16 cellular contexts compared by ENCODE assay signal in the genomic region with DNA sequence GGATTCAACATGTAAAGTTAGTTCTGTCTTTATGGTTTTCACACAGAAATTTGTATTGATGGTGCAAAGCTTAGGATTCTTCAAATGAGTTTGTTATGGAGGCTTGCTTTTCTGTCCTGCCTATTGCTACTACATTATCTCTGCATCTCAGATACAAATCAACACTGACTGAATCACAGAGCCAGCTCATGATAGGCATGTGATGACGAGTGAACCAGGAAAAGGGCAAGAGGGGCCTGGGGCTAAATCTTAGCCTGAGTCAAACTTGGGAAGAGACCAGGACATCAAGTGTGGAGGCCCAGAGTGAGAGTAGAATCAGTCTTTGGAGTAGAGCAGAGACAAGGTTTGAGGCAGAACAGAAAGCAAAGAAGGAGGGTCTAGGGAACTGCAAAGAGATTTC.
A peak's percentile ranks its signal among the peaks of the same experiment; 100 is the strongest.
DNase-seq lines count a peak whose midpoint lies in the region; ATAC-seq lines count a peak whose summit lies in the region.
"Had no signal": no experiment of that assay in that cellular context is flagged by ENCODE, and none has a peak within 500 bp of the region (broad histone marks: within the 10 kb centered on the region; RNA-seq: fewer than 3 reads in every experiment).

No MANE protein-coding gene starts in this region.

- DNase-seq in CD4-positive, alpha-beta memory T cell: no peak
- peak; percentile 60 for DNase-seq in HS-5 (ENCODE audit: low read depth)
- no peak for DNase-seq in activated T-helper 1 cell treated with anti-CD3 and anti-CD28 coated beads, Interleukin-12 subunit alpha, Interleukin-12 subunit beta, Interleukin-2, Interleukin-4 antibody, amounts not matched to agents 30 ng/mL and 10 ng/mL and 1 ng/mL, durations not matched to agents 14 hours and 24 hours and 36 hours (ENCODE audit: low spot score)
- peak; percentile 97 for DNase-seq in foreskin melanocyte
- DNase-seq in NCI-H1092 treated with DMSO at 0.1 percent for 48 hours (lab: John Stamatoyannopoulos, UW): no peak
- no peak for DNase-seq in hepatic stellate cell (ENCODE audit: low spot score)
- DNase-seq: activated CD4-positive, alpha-beta T cell treated with anti-CD3 and anti-CD28 coated beads for 48 hours; activated naive CD4-positive, alpha-beta T cell; NCI-H1930; NCI-H82; stimulated activated CD4-positive, alpha-beta T cell treated with anti-CD3 and anti-CD28 coated beads, Interleukin-4, amount 100 ng/mL, for 4 hours; stimulated activated naive CD4-positive, alpha-beta T cell had no signal

- H3K4me1 ChIP-seq in CD4-positive, alpha-beta memory T cell (ENCODE audit: insufficient read depth, low read length): peaks cover 49% of the 10 kb centered on the region

- H3K4me3 Mint-ChIP-seq in CD4-positive, alpha-beta memory T cell: peak overlapping the region in 2 of 8 donors; percentile 1 to 6
- no peak overlapping the region for H3K4me3 Mint-ChIP-seq in activated T-helper 1 cell treated with anti-CD3 and anti-CD28 coated beads, Interleukin-12 subunit alpha, Interleukin-12 subunit beta, Interleukin-2, Interleukin-4 antibody, amounts not matched to agents 30 ng/mL and 10 ng/mL and 1 ng/mL, durations not matched to agents 14 hours and 24 hours and 36 hours

- POLR2A ChIA-PET in CD4-positive, alpha-beta memory T cell (lab: Charles Lee; ENCODE audit: partially characterized antibody): interaction anchor here (1.1 to 6.0 kb wide), 7 partner anchors 11 to 134 kb away, joined by 3 to 68 read pairs (median 9); partner anchors contain the start of gene CD44

- H3K27me3 Mint-ChIP-seq in CD4-positive, alpha-beta memory T cell: no peaks in the 10 kb centered on the region
- peaks cover 7% of the 10 kb centered on the region for H3K27me3 Mint-ChIP-seq in activated T-helper 1 cell treated with anti-CD3 and anti-CD28 coated beads, Interleukin-12 subunit alpha, Interleukin-12 subunit beta, Interleukin-2, Interleukin-4 antibody, amounts not matched to agents 30 ng/mL and 10 ng/mL and 1 ng/mL, durations not matched to agents 14 hours and 24 hours and 36 hours (ENCODE audit: insufficient read depth)
- H3K27me3 Mint-ChIP-seq: IgD-negative memory B cell had no signal

- H3K9me3 Mint-ChIP-seq in CD4-positive, alpha-beta memory T cell: peaks cover 0 to 5% (median under 1%) of the 10 kb centered on the region in 8 donors
- peaks cover 15% of the 10 kb centered on the region for H3K9me3 Mint-ChIP-seq in activated T-helper 1 cell treated with anti-CD3 and anti-CD28 coated beads, Interleukin-12 subunit alpha, Interleukin-12 subunit beta, Interleukin-2, Interleukin-4 antibody, amounts not matched to agents 30 ng/mL and 10 ng/mL and 1 ng/mL, durations not matched to agents 14 hours and 24 hours and 36 hours

- CTCF ChIA-PET in CD4-positive, alpha-beta memory T cell (lab: Charles Lee; ENCODE audit: partially characterized antibody): interaction anchor here (0.8 to 3.5 kb wide), 9 partner anchors 10 to 274 kb away, joined by 3 to 12 read pairs (median 3); no protein-coding TSS in a partner anchor

- intact Hi-C loops in CD4-positive, alpha-beta memory T cell (cut with micrococcal nuclease): loop anchor here (2.0 kb wide), 1 partner anchor 19 kb away; no protein-coding TSS in a partner anchor
- intact Hi-C loops in activated T-helper 1 cell treated with anti-CD3 and anti-CD28 coated beads, Interleukin-12 subunit alpha, Interleukin-12 subunit beta, Interleukin-2, Interleukin-4 antibody, amounts not matched to agents 30 ng/mL and 10 ng/mL and 1 ng/mL, durations not matched to agents 14 hours and 24 hours and 36 hours (cut with micrococcal nuclease): loop anchor here (1.0 to 2.0 kb wide), 2 partner anchors 25 to 45 kb away; no protein-coding TSS in a partner anchor

- no peaks in the 10 kb centered on the region for H3K27me3 ChIP-seq in CD4-positive, alpha-beta memory T cell (ENCODE audit: insufficient read depth, low read length)

- H3K9me3 ChIP-seq in CD4-positive, alpha-beta memory T cell (ENCODE audit: control insufficient read depth in 1 of 2, low read length in 2 of 2): no peaks in the 10 kb centered on the region

- H3K27ac Mint-ChIP-seq in CD4-positive, alpha-beta memory T cell: peak overlapping the region in 5 of 7 donors; percentile 10 to 79 (median 32)
- H3K27ac Mint-ChIP-seq in activated T-helper 1 cell treated with anti-CD3 and anti-CD28 coated beads, Interleukin-12 subunit alpha, Interleukin-12 subunit beta, Interleukin-2, Interleukin-4 antibody, amounts not matched to agents 30 ng/mL and 10 ng/mL and 1 ng/mL, durations not matched to agents 14 hours and 24 hours and 36 hours: peak overlapping the region; percentile 13
- H3K27ac Mint-ChIP-seq: IgD-negative memory B cell had no signal

- peaks cover 36 to 56% (median 47%) of the 10 kb centered on the region in 4 donors for H3K4me1 Mint-ChIP-seq in CD4-positive, alpha-beta memory T cell
- peaks cover 58% of the 10 kb centered on the region for H3K4me1 Mint-ChIP-seq in activated T-helper 1 cell treated with anti-CD3 and anti-CD28 coated beads, Interleukin-12 subunit alpha, Interleukin-12 subunit beta, Interleukin-2, Interleukin-4 antibody, amounts not matched to agents 30 ng/mL and 10 ng/mL and 1 ng/mL, durations not matched to agents 14 hours and 24 hours and 36 hours (ENCODE audit: low read depth)

- H3K36me3 ChIP-seq in CD4-positive, alpha-beta memory T cell (ENCODE audit: insufficient read depth, low read length): no peaks in the 10 kb centered on the region

- H3K36me3 Mint-ChIP-seq in CD4-positive, alpha-beta memory T cell: no peaks in the 10 kb centered on the region
- H3K36me3 Mint-ChIP-seq in activated T-helper 1 cell treated with anti-CD3 and anti-CD28 coated beads, Interleukin-12 subunit alpha, Interleukin-12 subunit beta, Interleukin-2, Interleukin-4 antibody, amounts not matched to agents 30 ng/mL and 10 ng/mL and 1 ng/mL, durations not matched to agents 14 hours and 24 hours and 36 hours (ENCODE audit: low read depth): peaks cover 13% of the 10 kb centered on the region
- H3K36me3 Mint-ChIP-seq: IgD-negative memory B cell had no signal

- ATAC-seq in GM18907 (IDR thresholded peaks at IDR 0.05; ENCODE audit: unreplicated experiment): no peak
- no peak for ATAC-seq in HG02678 (IDR thresholded peaks at IDR 0.05; ENCODE audit: unreplicated experiment)

- H3K4me3 ChIP-seq in CD4-positive, alpha-beta memory T cell (ENCODE audit: low read length in 2 of 2): no peak overlapping the region

- no peak overlapping the region for H3K27ac ChIP-seq in CD4-positive, alpha-beta memory T cell (ENCODE audit: low read depth, low read length)
- H3K27ac ChIP-seq: C4-2B had no signal

Comparison
In these comparisons a context has a peak if more than half of its experiments do, and no peak if none do; other contexts are left out.
1. DNase-seq: peak in HS-5 (single experiment) and foreskin melanocyte (single experiment); none in CD4-positive, alpha-beta memory T cell (0 of 5), activated T-helper 1 cell treated with anti-CD3 and anti-CD28 coated beads, Interleukin-12 subunit alpha, Interleukin-12 subunit beta, Interleukin-2, Interleukin-4 antibody, amounts not matched to agents 30 ng/mL and 10 ng/mL and 1 ng/mL, durations not matched to agents 14 hours and 24 hours and 36 hours (single experiment), NCI-H1092 treated with DMSO at 0.1 percent for 48 hours (single experiment) and hepatic stellate cell (single experiment).